ENCODE assay signal across 1 cellular context in the genomic region with DNA sequence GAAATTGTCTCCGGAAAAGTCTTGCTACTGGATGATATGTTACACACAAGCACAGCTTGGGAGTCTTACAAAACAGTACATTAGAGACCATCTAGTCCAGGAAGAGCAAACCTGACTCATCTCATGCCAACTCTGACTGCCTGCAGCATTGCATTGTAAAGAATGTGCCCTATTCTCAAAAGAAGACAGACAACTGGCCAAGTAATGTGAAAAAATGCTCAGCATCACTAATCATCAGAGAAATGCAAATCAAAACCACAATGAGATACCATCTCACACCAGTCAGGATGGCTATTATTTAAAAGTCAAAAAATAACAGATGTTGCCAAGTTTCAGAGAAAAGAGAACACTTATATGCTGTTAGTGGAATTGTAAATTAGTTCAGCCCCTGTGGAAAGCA.
TF ChIP-seq lines count a peak whose summit lies in the region.

No MANE protein-coding gene starts in this region.

TF ChIP-seq in SK-N-SH, 30 proteins besides CTCF, POLR2A, EP300 and RAD21 (continued from another document):
- TF ChIP-seq MAX (IDR thresholded peaks at IDR 0.05; ENCODE audit: low read depth) (0 out of 2 replicates have a peak, but pooled peaks have one; percentile 33), MEF2A (IDR thresholded peaks at IDR 0.05; ENCODE audit: borderline replicate concordance, low read depth) (no peak), GABPA (IDR thresholded peaks at IDR 0.05; ENCODE audit: low read depth) (no peak), YY1 (IDR thresholded peaks at IDR 0.05; ENCODE audit: low read depth) (no peak), FOXJ3 (CRISPR knock-in tag; IDR thresholded peaks at IDR 0.05) (no peak), SMC3 (IDR thresholded peaks at IDR 0.05; ENCODE audit: low read depth, low read length) (no peak), FOSL2 (IDR thresholded peaks at IDR 0.05; ENCODE audit: borderline replicate concordance, low read depth) (peak; percentile 75), IRF3 (IDR thresholded peaks at IDR 0.05; ENCODE audit: low read depth, low read length) (no peak), EZH2phosphoT487 (IDR thresholded peaks at IDR 0.05; ENCODE audit: borderline replicate concordance, low read depth) (no peak), TCF12 (IDR thresholded peaks at IDR 0.05) (peak; percentile 92), PBX3 (IDR thresholded peaks at IDR 0.05) (peak; percentile 90), GATA2 (CRISPR knock-in tag; IDR thresholded peaks at IDR 0.05) (no peak), USF1 (IDR thresholded peaks at IDR 0.05; ENCODE audit: borderline replicate concordance, low read depth) (no peak), TEAD4 (IDR thresholded peaks at IDR 0.05; ENCODE audit: borderline replicate concordance, insufficient read depth) (peak; percentile 81), FOXM1 (IDR thresholded peaks at IDR 0.05; ENCODE audit: low read depth) (peak; percentile 39; the same call in 1 of the 2 replicates), NFIC (IDR thresholded peaks at IDR 0.05; ENCODE audit: borderline replicate concordance) (peak; percentile 94), RFX5 (IDR thresholded peaks at IDR 0.05; ENCODE audit: low read length) (no peak), TAF1 (IDR thresholded peaks at IDR 0.05; ENCODE audit: borderline replicate concordance, low read depth, low read length) (no peak)
- TF ChIP-seq, protein P1, sequence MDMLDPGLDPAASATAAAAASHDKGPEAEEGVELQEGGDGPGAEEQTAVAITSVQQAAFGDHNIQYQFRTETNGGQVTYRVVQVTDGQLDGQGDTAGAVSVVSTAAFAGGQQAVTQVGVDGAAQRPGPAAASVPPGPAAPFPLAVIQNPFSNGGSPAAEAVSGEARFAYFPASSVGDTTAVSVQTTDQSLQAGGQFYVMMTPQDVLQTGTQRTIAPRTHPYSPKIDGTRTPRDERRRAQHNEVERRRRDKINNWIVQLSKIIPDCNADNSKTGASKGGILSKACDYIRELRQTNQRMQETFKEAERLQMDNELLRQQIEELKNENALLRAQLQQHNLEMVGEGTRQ (IDR thresholded peaks at IDR 0.05; ENCODE audit: borderline replicate concordance, low read depth, low read length): no peak
TF ChIP-seq in SK-N-SH: peak in this region for 10.
